In the genomic region with DNA sequence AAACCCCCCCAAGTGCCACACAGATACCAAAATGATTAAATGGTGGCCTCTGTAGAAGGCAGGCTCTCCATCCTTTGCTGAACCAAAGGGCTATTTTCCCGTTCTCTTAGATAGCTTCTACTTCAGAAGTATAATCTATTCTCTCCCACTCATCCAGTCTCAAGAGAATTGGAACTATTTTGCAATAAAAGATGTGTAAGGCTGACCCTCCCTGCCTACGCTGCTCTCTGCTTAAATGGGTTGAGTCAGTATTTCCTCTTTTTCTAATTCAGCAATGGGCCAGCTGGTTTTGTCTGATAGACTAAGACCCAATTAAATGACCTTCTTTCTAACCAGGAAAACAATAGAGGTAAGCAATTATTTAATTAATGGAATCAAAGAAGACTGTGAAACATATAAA, we compare ENCODE assay signal across 15 cellular contexts.
DNase-seq lines count a peak whose midpoint lies in the region; TF ChIP-seq lines count a peak whose summit lies in the region.
"Had no signal": no experiment of that assay in that cellular context is flagged by ENCODE, and none has a peak within 500 bp of the region (broad histone marks: within the 10 kb centered on the region; RNA-seq: fewer than 3 reads in every experiment).

No MANE protein-coding gene starts in this region.

- TF ChIP-seq EP300 in tibial nerve (IDR thresholded peaks at IDR 0.05): peak; percentile 22 to 75

- H3K4me3 Mint-ChIP-seq in progenitor cell of endocrine pancreas (ENCODE audit: low read depth): no peak overlapping the region
- H3K4me3 Mint-ChIP-seq: activated CD8-positive, alpha-beta T cell treated with anti-CD3 and anti-CD28 coated beads for 36 hours; activated naive CD4-positive, alpha-beta T cell treated with anti-CD3 and anti-CD28 coated beads, Interleukin-2, amount 50 U/mL, for 24 hours had no signal

- H3K4me1 ChIP-seq in adrenal gland (replicated peaks in 1 of 2): peaks cover 0 to 18% of the 10 kb centered on the region in 2 donors
- H3K4me1 ChIP-seq in right atrium auricular region: peaks cover 0 to 1% of the 10 kb centered on the region in 2 donors
- H3K4me1 ChIP-seq in tibial nerve: peaks cover 0 to 17% (median 0%) of the 10 kb centered on the region in 4 donors

- H3K9me3 ChIP-seq in adrenal gland (replicated peaks in 1 of 3) (no peaks in the 10 kb centered on the region), right atrium auricular region (no peaks in the 10 kb centered on the region), tibial nerve (no peaks in the 10 kb centered on the region)

- H3K4me3 ChIP-seq in adrenal gland: no peak overlapping the region
- H3K4me3 ChIP-seq in right atrium auricular region: no peak overlapping the region
- no peak overlapping the region for H3K4me3 ChIP-seq in tibial nerve

- peak; percentile 11 for DNase-seq in HT1080 (ENCODE audit: low read depth)
- DNase-seq in adrenal gland: peak in 5 of 7 donors; percentile 35 to 49 (median 40)
- peak; percentile 69 for DNase-seq in right atrium auricular region (ENCODE audit: low spot score)
- DNase-seq in tibial nerve (ENCODE audit: low spot score in 2 of 2): peak in 1 of 2 donors; percentile 51
- DNase-seq in RWPE1 (ENCODE audit: low spot score): no peak
- no peak for DNase-seq in progenitor cell of endocrine pancreas (ENCODE audit: low spot score, unreplicated experiment)
- no peak for DNase-seq in cerebellar cortex (ENCODE audit: low spot score)
- no peak for DNase-seq in DMS53 treated with DMSO at 0.1 percent for 48 hours (lab: John Stamatoyannopoulos, UW; ENCODE audit: unreplicated experiment)
- DNase-seq: activated CD8-positive, alpha-beta T cell treated with anti-CD3 and anti-CD28 coated beads for 36 hours; DMS79; effector memory CD4-positive, alpha-beta T cell; NCI-H1105 treated with DMSO at 0.1 percent for 48 hours; stimulated activated CD4-positive, alpha-beta T cell treated with anti-CD3 and anti-CD28 coated beads, Interleukin-12 subunit alpha, Interleukin-12 subunit beta, amount 100 ng/mL, for 4 hours; stimulated activated CD8-positive, alpha-beta memory T cell treated with anti-CD3 and anti-CD28 coated beads, Interleukin-4, amount 100 ng/mL, for 48 hours had no signal

- no peaks in the 10 kb centered on the region for H3K27me3 ChIP-seq in adrenal gland
- H3K27me3 ChIP-seq in right atrium auricular region: no peaks in the 10 kb centered on the region
- no peaks in the 10 kb centered on the region for H3K27me3 ChIP-seq in tibial nerve

- POLR2A ChIA-PET in RWPE1 (lab: Yijun Ruan, JAX; ENCODE audit: low non-redundant PET): no interaction called here

- H3K27ac Mint-ChIP-seq in progenitor cell of endocrine pancreas: no peak overlapping the region
- H3K27ac Mint-ChIP-seq: activated CD8-positive, alpha-beta T cell treated with anti-CD3 and anti-CD28 coated beads for 36 hours; activated naive CD4-positive, alpha-beta T cell treated with anti-CD3 and anti-CD28 coated beads, Interleukin-2, amount 50 U/mL, for 24 hours had no signal

- intact Hi-C loops in adrenal gland (cut with DNase I): no loop called here

- peaks cover 3% of the 10 kb centered on the region for H3K9me3 Mint-ChIP-seq in progenitor cell of endocrine pancreas (ENCODE audit: low read depth)
- H3K9me3 Mint-ChIP-seq: activated naive CD4-positive, alpha-beta T cell treated with anti-CD3 and anti-CD28 coated beads, Interleukin-2, amount 50 U/mL, for 24 hours had no signal

- no peaks in the 10 kb centered on the region for H3K36me3 Mint-ChIP-seq in progenitor cell of endocrine pancreas (ENCODE audit: insufficient read depth)
- H3K36me3 Mint-ChIP-seq: activated naive CD4-positive, alpha-beta T cell treated with anti-CD3 and anti-CD28 coated beads, Interleukin-2, amount 50 U/mL, for 24 hours had no signal

- H3K4me1 Mint-ChIP-seq in progenitor cell of endocrine pancreas (ENCODE audit: low read depth): no peaks in the 10 kb centered on the region
- H3K4me1 Mint-ChIP-seq: activated naive CD4-positive, alpha-beta T cell treated with anti-CD3 and anti-CD28 coated beads, Interleukin-2, amount 50 U/mL, for 24 hours had no signal

- CTCF ChIA-PET in RWPE1 (lab: Yijun Ruan, JAX): no interaction called here

- no peaks in the 10 kb centered on the region for H3K27me3 Mint-ChIP-seq in progenitor cell of endocrine pancreas
- H3K27me3 Mint-ChIP-seq: activated CD8-positive, alpha-beta T cell treated with anti-CD3 and anti-CD28 coated beads for 36 hours; activated naive CD4-positive, alpha-beta T cell treated with anti-CD3 and anti-CD28 coated beads, Interleukin-2, amount 50 U/mL, for 24 hours had no signal

- TF ChIP-seq POLR2A in adrenal gland (IDR thresholded peaks at IDR 0.05): no peak
- TF ChIP-seq POLR2A in tibial nerve (IDR thresholded peaks at IDR 0.05): no peak

- WGBS in adrenal gland, 4 donors: 17 to 35% (median 28%) methylated on average over 2 of the region's 2 CpGs
- 15 to 25% methylated on average over 2 of the region's 2 CpGs for WGBS in tibial nerve, 2 donors

- no peaks in the 10 kb centered on the region for H3K36me3 ChIP-seq in adrenal gland (replicated peaks in 1 of 2)
- no peaks in the 10 kb centered on the region for H3K36me3 ChIP-seq in right atrium auricular region
- no peaks in the 10 kb centered on the region for H3K36me3 ChIP-seq in tibial nerve

- TF ChIP-seq CTCF in adrenal gland (IDR thresholded peaks at IDR 0.05) (no peak), right atrium auricular region (IDR thresholded peaks at IDR 0.05) (no peak), tibial nerve (IDR thresholded peaks at IDR 0.05) (no peak), RWPE1 (conservative IDR thresholded peaks at IDR 0.05; ENCODE audit: low read depth) (no peak), progenitor cell of endocrine pancreas (IDR thresholded peaks at IDR 0.05; ENCODE audit: unreplicated experiment) (no peak)

- peak overlapping the region in 4 of 5 donors; percentile 12 to 76 (median 42) for H3K27ac ChIP-seq in adrenal gland
- H3K27ac ChIP-seq in right atrium auricular region: peak overlapping the region; percentile 31 to 63
- peak overlapping the region in 3 of 4 donors; percentile 4 to 65 (median 60) for H3K27ac ChIP-seq in tibial nerve
- no peak overlapping the region for H3K27ac ChIP-seq in RWPE1

Comparison
In these comparisons a context has a peak if more than half of its experiments do, and no peak if none do; other contexts are left out.
1. DNase-seq: peak in HT1080 (single experiment), adrenal gland (5 of 7) and right atrium auricular region (single experiment); none in RWPE1 (single experiment), progenitor cell of endocrine pancreas (single experiment), cerebellar cortex (single experiment) and DMS53 treated with DMSO at 0.1 percent for 48 hours (single experiment).